Comparison of ENCODE assay signal across 18 cellular contexts in genomic region chr7:101954494-101954893, GRCh38.
DNase-seq lines count a peak whose midpoint lies in the region; ATAC-seq, FAIRE-seq and TF ChIP-seq lines count a peak whose summit lies in the region.
"Had no signal": no experiment of that assay in that cellular context is flagged by ENCODE, and none has a peak within 500 bp of the region (broad histone marks: within the 10 kb centered on the region; RNA-seq: fewer than 3 reads in every experiment).

No MANE protein-coding gene starts in this region.

- H3K9me3 ChIP-seq in BLaER1 treated with 17β-estradiol and CSF1 and Interleukin-3, amounts not matched to agents 10 nM and 100 nM (replicated peaks in 1 of 11), result no peaks in the 10 kb centered on the region; a peak in 1 of 22 replicates
- no peaks in the 10 kb centered on the region for H3K9me3 ChIP-seq in sigmoid colon
- H3K9me3 ChIP-seq in kidney (ENCODE audit: control insufficient read depth in 1 of 2, low read length in 2 of 2), result no peaks in the 10 kb centered on the region
- H3K9me3 ChIP-seq: left lung, Peyer's patch had no signal

- no peak for ATAC-seq in effector memory CD8-positive, alpha-beta T cell (replicated peaks)
- ATAC-seq: left lung had no signal

- H3K27me3 ChIP-seq in BLaER1 treated with 17β-estradiol and CSF1 and Interleukin-3, amounts not matched to agents 10 nM and 100 nM, result no peaks in the 10 kb centered on the region
- no peaks in the 10 kb centered on the region for H3K27me3 ChIP-seq in sigmoid colon
- H3K27me3 ChIP-seq: left lung, Peyer's patch had no signal

- TF ChIP-seq CTCF in HFFc6 (IDR thresholded peaks at IDR 0.05) (no peak), sigmoid colon (IDR thresholded peaks at IDR 0.05) (no peak), kidney (IDR thresholded peaks at IDR 0.05; ENCODE audit: borderline replicate concordance, extremely low read depth, insufficient read depth) (no peak)

- peak overlapping the region; percentile 98 for H3K27ac Mint-ChIP-seq in HFFc6
- H3K27ac Mint-ChIP-seq in effector memory CD8-positive, alpha-beta T cell, result peak overlapping the region; percentile 12 to 32

- FAIRE-seq in kidney (lab: Jason Lieb, UNC), result no peak
- FAIRE-seq: D721Med had no signal

- H4K20me1 ChIP-seq in BLaER1 treated with 17β-estradiol and CSF1 and Interleukin-3, amounts not matched to agents 10 nM and 100 nM, result peaks cover 18 to 99% (median 72%) of the 10 kb centered on the region in 11 experiments; a peak in 19 of 22 replicates

- H3K4me1 Mint-ChIP-seq in HFFc6 (ENCODE audit: low read depth), result peaks cover 43% of the 10 kb centered on the region
- peaks cover 8 to 29% of the 10 kb centered on the region in 2 donors for H3K4me1 Mint-ChIP-seq in effector memory CD8-positive, alpha-beta T cell (ENCODE audit: low read depth in 2 of 2)

- H3K4me3 ChIP-seq in BLaER1 treated with 17β-estradiol and CSF1 and Interleukin-3, amounts not matched to agents 10 nM and 100 nM, result no peak overlapping the region
- H3K4me3 ChIP-seq in sigmoid colon (no peak overlapping the region), kidney (ENCODE audit: low read length in 2 of 2) (no peak overlapping the region)
- H3K4me3 ChIP-seq: left lung, Peyer's patch had no signal

- no peak for TF ChIP-seq POLR2A in sigmoid colon (IDR thresholded peaks at IDR 0.05)

- H3K27me3 Mint-ChIP-seq in HFFc6 (ENCODE audit: insufficient read depth), result peaks cover 3% of the 10 kb centered on the region; the same call in 1 of the 2 replicates
- H3K27me3 Mint-ChIP-seq in effector memory CD8-positive, alpha-beta T cell, result no peaks in the 10 kb centered on the region
- H3K27me3 Mint-ChIP-seq: naive B cell had no signal

- H3K9me3 Mint-ChIP-seq in HFFc6, result no peaks in the 10 kb centered on the region
- H3K9me3 Mint-ChIP-seq in effector memory CD8-positive, alpha-beta T cell, result no peaks in the 10 kb centered on the region
- H3K9me3 Mint-ChIP-seq: naive B cell had no signal

- H3K36me3 ChIP-seq in BLaER1 treated with 17β-estradiol and CSF1 and Interleukin-3, amounts not matched to agents 10 nM and 100 nM, result peaks cover 0 to 49% (median 32%) of the 10 kb centered on the region in 11 experiments; a peak in 18 of 22 replicates
- H3K36me3 ChIP-seq in sigmoid colon (no peaks in the 10 kb centered on the region), kidney (ENCODE audit: control insufficient read depth in 1 of 2, insufficient read depth in 2 of 2, low read length in 2 of 2) (no peaks in the 10 kb centered on the region)
- H3K36me3 ChIP-seq: left lung, Peyer's patch had no signal

- H3K27ac ChIP-seq in BLaER1 treated with 17β-estradiol and CSF1 and Interleukin-3, amounts not matched to agents 10 nM and 100 nM, result peak overlapping the region in 5 of 11 experiments; percentile 43 to 85 (median 61); a peak in 8 of 22 replicates
- H3K27ac ChIP-seq in sigmoid colon (peak overlapping the region; percentile 85 to 93 (median 87)), kidney (ENCODE audit: low read depth in 2 of 2, low read length in 2 of 2) (no peak overlapping the region)
- H3K27ac ChIP-seq: parathyroid adenoma had no signal

- peak overlapping the region; percentile 47 to 96 (median 71) for H3K4me2 ChIP-seq in BLaER1 treated with 17β-estradiol and CSF1 and Interleukin-3, amounts not matched to agents 10 nM and 100 nM

- no peak overlapping the region for H3K4me3 Mint-ChIP-seq in HFFc6
- H3K4me3 Mint-ChIP-seq in effector memory CD8-positive, alpha-beta T cell, result no peak overlapping the region

- no peak for TF ChIP-seq EP300 in sigmoid colon (IDR thresholded peaks at IDR 0.05)

- DNase-seq in HFFc6 (no peak), sigmoid colon (no peak), HCEC 1CT (no peak), NCI-H2107 treated with DMSO at 0.1 percent for 48 hours (lab: John Stamatoyannopoulos, UW; ENCODE audit: unreplicated experiment) (no peak), kidney (no peak)
- no peak for DNase-seq in effector memory CD8-positive, alpha-beta T cell
- DNase-seq in activated CD4-positive, CD25-positive, alpha-beta regulatory T cell (lab: John Stamatoyannopoulos, UW), result no peak
- DNase-seq: central memory CD4-positive, alpha-beta T cell; effector memory CD4-positive, alpha-beta T cell; GF-D8; left lung; naive B cell; NCI-H774; Peyer's patch; stimulated activated CD4-positive, alpha-beta T cell treated with anti-CD3 and anti-CD28 coated beads, Interleukin-15, amount 100 ng/mL, for 24 hours had no signal

- WGBS in sigmoid colon, 2 donors, result 81 to 87% methylated on average over 5 of the region's 5 CpGs

- H3K4me1 ChIP-seq in BLaER1 treated with 17β-estradiol and CSF1 and Interleukin-3, amounts not matched to agents 10 nM and 100 nM, result peaks cover 85 to 100% (median 90%) of the 10 kb centered on the region in 10 experiments
- H3K4me1 ChIP-seq in sigmoid colon (peaks cover 0 to 93% (median 76%) of the 10 kb centered on the region in 4 donors), kidney (ENCODE audit: control insufficient read depth in 1 of 2, insufficient read depth in 1 of 2, low read depth in 1 of 2, low read length in 2 of 2) (peaks cover 8 to 20% of the 10 kb centered on the region in 2 donors)

- peaks cover 6% of the 10 kb centered on the region for H3K36me3 Mint-ChIP-seq in HFFc6 (ENCODE audit: low read depth)
- peaks cover 4% of the 10 kb centered on the region for H3K36me3 Mint-ChIP-seq in effector memory CD8-positive, alpha-beta T cell (ENCODE audit: insufficient read depth)
- H3K36me3 Mint-ChIP-seq: naive B cell had no signal

- intact Hi-C loops in sigmoid colon (cut with DNase I) (loop anchor here (5.0 kb wide), 1 partner anchor 72 kb away; no protein-coding TSS in a partner anchor), kidney (cut with DNase I) (no loop called here)

- peak overlapping the region in 2 of 11 experiments; percentile 71 to 72; a peak in 5 of 22 replicates for H3K9ac ChIP-seq in BLaER1 treated with 17β-estradiol and CSF1 and Interleukin-3, amounts not matched to agents 10 nM and 100 nM
- H3K9ac ChIP-seq in kidney (ENCODE audit: low read length in 2 of 2), result no peak overlapping the region
- H3K9ac ChIP-seq: parathyroid adenoma had no signal

Comparison
In these comparisons a context has a peak if more than half of its experiments do, and no peak if none do; other contexts are left out.
1. H3K27ac ChIP-seq: peak in sigmoid colon (4 of 4); none in kidney (0 of 2).